In genomic region chr1:40161888-40162397, GRCh38 we compare ENCODE assay signal across 2 cellular contexts.
TF ChIP-seq lines count a peak whose summit lies in the region.

No MANE protein-coding gene starts in this region.

TF ChIP-seq in K562, 482 proteins besides CTCF, POLR2A, EP300 and RAD21 (continued from another document and continues in another):
- TF ChIP-seq HNRNPK (IDR thresholded peaks at IDR 0.05; ENCODE audit: low read depth, low read length, poor library complexity, severe bottlenecking) (no peak), EHMT2 (IDR thresholded peaks at IDR 0.05) (no peak), ZBTB40 (IDR thresholded peaks at IDR 0.05) (peak; percentile 44; the same call in 1 of the 2 replicates), ZBTB40 (CRISPR knock-in tag; IDR thresholded peaks at IDR 0.05) (no peak), MLLT1 (IDR thresholded peaks at IDR 0.05) (peak; percentile 79 to 98)
- TF ChIP-seq, protein P1, sequence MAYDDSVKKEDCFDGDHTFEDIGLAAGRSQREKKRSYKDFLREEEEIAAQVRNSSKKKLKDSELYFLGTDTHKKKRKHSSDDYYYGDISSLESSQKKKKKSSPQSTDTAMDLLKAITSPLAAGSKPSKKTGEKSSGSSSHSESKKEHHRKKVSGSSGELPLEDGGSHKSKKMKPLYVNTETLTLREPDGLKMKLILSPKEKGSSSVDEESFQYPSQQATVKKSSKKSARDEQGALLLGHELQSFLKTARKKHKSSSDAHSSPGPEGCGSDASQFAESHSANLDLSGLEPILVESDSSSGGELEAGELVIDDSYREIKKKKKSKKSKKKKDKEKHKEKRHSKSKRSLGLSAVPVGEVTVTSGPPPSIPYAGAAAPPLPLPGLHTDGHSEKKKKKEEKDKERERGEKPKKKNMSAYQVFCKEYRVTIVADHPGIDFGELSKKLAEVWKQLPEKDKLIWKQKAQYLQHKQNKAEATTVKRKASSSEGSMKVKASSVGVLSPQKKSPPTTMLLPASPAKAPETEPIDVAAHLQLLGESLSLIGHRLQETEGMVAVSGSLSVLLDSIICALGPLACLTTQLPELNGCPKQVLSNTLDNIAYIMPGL (CRISPR knock-in tag; IDR thresholded peaks at IDR 0.05) = 0 out of 2 replicates have a peak, but pooled peaks have one; percentile 10

TF ChIP-seq in WTC11, 78 proteins besides CTCF, POLR2A, EP300 and RAD21 (continued from another document):
- TF ChIP-seq, protein P2, sequence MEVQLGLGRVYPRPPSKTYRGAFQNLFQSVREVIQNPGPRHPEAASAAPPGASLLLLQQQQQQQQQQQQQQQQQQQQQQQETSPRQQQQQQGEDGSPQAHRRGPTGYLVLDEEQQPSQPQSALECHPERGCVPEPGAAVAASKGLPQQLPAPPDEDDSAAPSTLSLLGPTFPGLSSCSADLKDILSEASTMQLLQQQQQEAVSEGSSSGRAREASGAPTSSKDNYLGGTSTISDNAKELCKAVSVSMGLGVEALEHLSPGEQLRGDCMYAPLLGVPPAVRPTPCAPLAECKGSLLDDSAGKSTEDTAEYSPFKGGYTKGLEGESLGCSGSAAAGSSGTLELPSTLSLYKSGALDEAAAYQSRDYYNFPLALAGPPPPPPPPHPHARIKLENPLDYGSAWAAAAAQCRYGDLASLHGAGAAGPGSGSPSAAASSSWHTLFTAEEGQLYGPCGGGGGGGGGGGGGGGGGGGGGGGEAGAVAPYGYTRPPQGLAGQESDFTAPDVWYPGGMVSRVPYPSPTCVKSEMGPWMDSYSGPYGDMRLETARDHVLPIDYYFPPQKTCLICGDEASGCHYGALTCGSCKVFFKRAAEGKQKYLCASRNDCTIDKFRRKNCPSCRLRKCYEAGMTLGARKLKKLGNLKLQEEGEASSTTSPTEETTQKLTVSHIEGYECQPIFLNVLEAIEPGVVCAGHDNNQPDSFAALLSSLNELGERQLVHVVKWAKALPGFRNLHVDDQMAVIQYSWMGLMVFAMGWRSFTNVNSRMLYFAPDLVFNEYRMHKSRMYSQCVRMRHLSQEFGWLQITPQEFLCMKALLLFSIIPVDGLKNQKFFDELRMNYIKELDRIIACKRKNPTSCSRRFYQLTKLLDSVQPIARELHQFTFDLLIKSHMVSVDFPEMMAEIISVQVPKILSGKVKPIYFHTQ (CRISPR knock-in tag; IDR thresholded peaks at IDR 0.05) = no peak
- no peak for TF ChIP-seq ZNF138 (CRISPR knock-in tag; conservative IDR thresholded peaks at IDR 0.05)
- TF ChIP-seq SP1 (CRISPR knock-in tag; conservative IDR thresholded peaks at IDR 0.05) = no peak
- no peak for TF ChIP-seq CDX4 (CRISPR knock-in tag; IDR thresholded peaks at IDR 0.05; ENCODE audit: borderline replicate concordance)
- no peak for TF ChIP-seq CBFB (CRISPR knock-in tag; IDR thresholded peaks at IDR 0.05; ENCODE audit: low read depth)
- TF ChIP-seq ZNF219 (CRISPR knock-in tag; IDR thresholded peaks at IDR 0.05; ENCODE audit: borderline replicate concordance) = no peak
- TF ChIP-seq USF1 (CRISPR knock-in tag; IDR thresholded peaks at IDR 0.05) = no peak
- TF ChIP-seq, protein P3, sequence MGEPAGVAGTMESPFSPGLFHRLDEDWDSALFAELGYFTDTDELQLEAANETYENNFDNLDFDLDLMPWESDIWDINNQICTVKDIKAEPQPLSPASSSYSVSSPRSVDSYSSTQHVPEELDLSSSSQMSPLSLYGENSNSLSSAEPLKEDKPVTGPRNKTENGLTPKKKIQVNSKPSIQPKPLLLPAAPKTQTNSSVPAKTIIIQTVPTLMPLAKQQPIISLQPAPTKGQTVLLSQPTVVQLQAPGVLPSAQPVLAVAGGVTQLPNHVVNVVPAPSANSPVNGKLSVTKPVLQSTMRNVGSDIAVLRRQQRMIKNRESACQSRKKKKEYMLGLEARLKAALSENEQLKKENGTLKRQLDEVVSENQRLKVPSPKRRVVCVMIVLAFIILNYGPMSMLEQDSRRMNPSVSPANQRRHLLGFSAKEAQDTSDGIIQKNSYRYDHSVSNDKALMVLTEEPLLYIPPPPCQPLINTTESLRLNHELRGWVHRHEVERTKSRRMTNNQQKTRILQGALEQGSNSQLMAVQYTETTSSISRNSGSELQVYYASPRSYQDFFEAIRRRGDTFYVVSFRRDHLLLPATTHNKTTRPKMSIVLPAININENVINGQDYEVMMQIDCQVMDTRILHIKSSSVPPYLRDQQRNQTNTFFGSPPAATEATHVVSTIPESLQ (CRISPR knock-in tag; IDR thresholded peaks at IDR 0.05) = no peak
- TF ChIP-seq FOXP1 (CRISPR knock-in tag; IDR thresholded peaks at IDR 0.05; ENCODE audit: borderline replicate concordance) = no peak
- TF ChIP-seq, protein P4, sequence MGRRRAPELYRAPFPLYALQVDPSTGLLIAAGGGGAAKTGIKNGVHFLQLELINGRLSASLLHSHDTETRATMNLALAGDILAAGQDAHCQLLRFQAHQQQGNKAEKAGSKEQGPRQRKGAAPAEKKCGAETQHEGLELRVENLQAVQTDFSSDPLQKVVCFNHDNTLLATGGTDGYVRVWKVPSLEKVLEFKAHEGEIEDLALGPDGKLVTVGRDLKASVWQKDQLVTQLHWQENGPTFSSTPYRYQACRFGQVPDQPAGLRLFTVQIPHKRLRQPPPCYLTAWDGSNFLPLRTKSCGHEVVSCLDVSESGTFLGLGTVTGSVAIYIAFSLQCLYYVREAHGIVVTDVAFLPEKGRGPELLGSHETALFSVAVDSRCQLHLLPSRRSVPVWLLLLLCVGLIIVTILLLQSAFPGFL (CRISPR knock-in tag; IDR thresholded peaks at IDR 0.05; ENCODE audit: borderline replicate concordance) = no peak
